ENCODE assay signal across 2 cellular contexts in genomic region chr6:27736686-27737085, GRCh38.
TF ChIP-seq lines count a peak whose summit lies in the region.

No MANE protein-coding gene starts in this region.

TF ChIP-seq in A549, 52 proteins besides CTCF, POLR2A, EP300 and RAD21:
- no peak for TF ChIP-seq RNF2 (IDR thresholded peaks at IDR 0.05; ENCODE audit: borderline replicate concordance, low read depth)
- peak; percentile 59 for TF ChIP-seq MAFK (IDR thresholded peaks at IDR 0.05; ENCODE audit: partially characterized antibody)
TF ChIP-seq in A549: peak in this region for 1.

TF ChIP-seq in IMR-90, 13 proteins besides CTCF, POLR2A, EP300 and RAD21:
- TF ChIP-seq MAFK (IDR thresholded peaks at IDR 0.05; ENCODE audit: low read depth, low read length), result peak; percentile 38
- TF ChIP-seq RFX5 (IDR thresholded peaks at IDR 0.05; ENCODE audit: low read depth, low read length), result no peak
